In genomic region chr20:43691928-43692524, GRCh38 we compare ENCODE assay signal across 1 cellular context.
TF ChIP-seq lines count a peak whose summit lies in the region.

No MANE protein-coding gene starts in this region.

TF ChIP-seq in HepG2, 621 proteins besides CTCF, POLR2A, EP300 and RAD21 (continued from another document and continues in another):
- TF ChIP-seq, protein P1, sequence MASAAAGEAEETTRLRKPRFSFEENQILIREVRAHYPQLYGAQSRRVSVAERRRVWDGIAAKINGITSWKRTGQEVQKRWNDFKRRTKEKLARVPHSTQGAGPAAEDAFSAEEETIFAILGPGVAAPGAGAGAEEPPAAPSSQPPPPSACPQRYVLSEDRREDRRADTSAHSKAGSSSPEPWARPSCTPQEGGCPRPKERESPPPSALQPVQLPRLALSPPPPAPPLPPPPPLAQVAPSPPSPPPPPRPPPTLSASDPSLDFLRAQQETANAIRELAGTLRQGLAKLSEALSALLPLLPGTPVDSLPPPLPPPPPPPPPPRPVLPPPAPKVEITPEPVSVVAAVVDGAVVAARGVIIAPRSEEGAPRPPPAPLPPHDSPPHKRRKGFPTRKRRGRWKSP (CRISPR knock-in tag; IDR thresholded peaks at IDR 0.05): no peak
- TF ChIP-seq ZNF34 (CRISPR knock-in tag; IDR thresholded peaks at IDR 0.05; ENCODE audit: borderline replicate concordance): no peak
- TF ChIP-seq YY1 (IDR thresholded peaks at IDR 0.05; ENCODE audit: insufficient read depth, insufficient replicate concordance, low read depth, low read length): no peak
- TF ChIP-seq HMG20A (CRISPR knock-in tag; IDR thresholded peaks at IDR 0.05; ENCODE audit: borderline replicate concordance): no peak
- TF ChIP-seq BCL3 (CRISPR knock-in tag; IDR thresholded peaks at IDR 0.05): no peak
- TF ChIP-seq, protein P2, sequence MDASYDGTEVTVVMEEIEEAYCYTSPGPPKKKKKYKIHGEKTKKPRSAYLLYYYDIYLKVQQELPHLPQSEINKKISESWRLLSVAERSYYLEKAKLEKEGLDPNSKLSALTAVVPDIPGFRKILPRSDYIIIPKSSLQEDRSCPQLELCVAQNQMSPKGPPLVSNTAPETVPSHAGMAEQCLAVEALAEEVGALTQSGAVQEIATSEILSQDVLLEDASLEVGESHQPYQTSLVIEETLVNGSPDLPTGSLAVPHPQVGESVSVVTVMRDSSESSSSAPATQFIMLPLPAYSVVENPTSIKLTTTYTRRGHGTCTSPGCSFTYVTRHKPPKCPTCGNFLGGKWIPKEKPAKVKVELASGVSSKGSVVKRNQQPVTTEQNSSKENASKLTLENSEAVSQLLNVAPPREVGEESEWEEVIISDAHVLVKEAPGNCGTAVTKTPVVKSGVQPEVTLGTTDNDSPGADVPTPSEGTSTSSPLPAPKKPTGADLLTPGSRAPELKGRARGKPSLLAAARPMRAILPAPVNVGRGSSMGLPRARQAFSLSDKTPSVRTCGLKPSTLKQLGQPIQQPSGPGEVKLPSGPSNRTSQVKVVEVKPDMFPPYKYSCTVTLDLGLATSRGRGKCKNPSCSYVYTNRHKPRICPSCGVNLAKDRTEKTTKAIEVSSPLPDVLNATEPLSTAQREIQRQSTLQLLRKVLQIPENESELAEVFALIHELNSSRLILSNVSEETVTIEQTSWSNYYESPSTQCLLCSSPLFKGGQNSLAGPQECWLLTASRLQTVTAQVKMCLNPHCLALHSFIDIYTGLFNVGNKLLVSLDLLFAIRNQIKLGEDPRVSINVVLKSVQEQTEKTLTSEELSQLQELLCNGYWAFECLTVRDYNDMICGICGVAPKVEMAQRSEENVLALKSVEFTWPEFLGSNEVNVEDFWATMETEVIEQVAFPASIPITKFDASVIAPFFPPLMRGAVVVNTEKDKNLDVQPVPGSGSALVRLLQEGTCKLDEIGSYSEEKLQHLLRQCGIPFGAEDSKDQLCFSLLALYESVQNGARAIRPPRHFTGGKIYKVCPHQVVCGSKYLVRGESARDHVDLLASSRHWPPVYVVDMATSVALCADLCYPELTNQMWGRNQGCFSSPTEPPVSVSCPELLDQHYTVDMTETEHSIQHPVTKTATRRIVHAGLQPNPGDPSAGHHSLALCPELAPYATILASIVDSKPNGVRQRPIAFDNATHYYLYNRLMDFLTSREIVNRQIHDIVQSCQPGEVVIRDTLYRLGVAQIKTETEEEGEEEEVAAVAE (CRISPR knock-in tag; IDR thresholded peaks at IDR 0.05; ENCODE audit: borderline replicate concordance): no peak
- TF ChIP-seq SRSF9 (IDR thresholded peaks at IDR 0.05; ENCODE audit: borderline replicate concordance, insufficient read depth, low read depth, low read length, poor library complexity, severe bottlenecking): no peak
- 0 out of 2 replicates have a peak, but pooled peaks have one; percentile 57 for TF ChIP-seq MIXL1 (CRISPR knock-in tag; IDR thresholded peaks at IDR 0.05)
- no peak for TF ChIP-seq HNF1B (CRISPR knock-in tag; IDR thresholded peaks at IDR 0.05)
- no peak for TF ChIP-seq ZNF33B (CRISPR knock-in tag; IDR thresholded peaks at IDR 0.05)
- TF ChIP-seq GABPA (IDR thresholded peaks at IDR 0.05; ENCODE audit: low read depth, low read length): no peak
- no peak for TF ChIP-seq GABPA (CRISPR knock-in tag; IDR thresholded peaks at IDR 0.05; ENCODE audit: low read depth)
- TF ChIP-seq PHF5A (CRISPR knock-in tag; IDR thresholded peaks at IDR 0.05; ENCODE audit: low read depth, unreplicated experiment): no peak
- no peak for TF ChIP-seq STAT6 (CRISPR knock-in tag; IDR thresholded peaks at IDR 0.05; ENCODE audit: borderline replicate concordance)
- TF ChIP-seq STAT5B (CRISPR knock-in tag; IDR thresholded peaks at IDR 0.05): no peak
- TF ChIP-seq GATAD2A (CRISPR knock-in tag; IDR thresholded peaks at IDR 0.05): 0 out of 2 replicates have a peak, but pooled peaks have one; percentile 13
- peak; percentile 43; the same call in 1 of the 2 replicates for TF ChIP-seq ZNF335 (CRISPR knock-in tag; IDR thresholded peaks at IDR 0.05)
- no peak for TF ChIP-seq FOXM1 (CRISPR knock-in tag; IDR thresholded peaks at IDR 0.05)
- TF ChIP-seq GTF2F1 (IDR thresholded peaks at IDR 0.05; ENCODE audit: low read length): no peak
- TF ChIP-seq, protein P3, sequence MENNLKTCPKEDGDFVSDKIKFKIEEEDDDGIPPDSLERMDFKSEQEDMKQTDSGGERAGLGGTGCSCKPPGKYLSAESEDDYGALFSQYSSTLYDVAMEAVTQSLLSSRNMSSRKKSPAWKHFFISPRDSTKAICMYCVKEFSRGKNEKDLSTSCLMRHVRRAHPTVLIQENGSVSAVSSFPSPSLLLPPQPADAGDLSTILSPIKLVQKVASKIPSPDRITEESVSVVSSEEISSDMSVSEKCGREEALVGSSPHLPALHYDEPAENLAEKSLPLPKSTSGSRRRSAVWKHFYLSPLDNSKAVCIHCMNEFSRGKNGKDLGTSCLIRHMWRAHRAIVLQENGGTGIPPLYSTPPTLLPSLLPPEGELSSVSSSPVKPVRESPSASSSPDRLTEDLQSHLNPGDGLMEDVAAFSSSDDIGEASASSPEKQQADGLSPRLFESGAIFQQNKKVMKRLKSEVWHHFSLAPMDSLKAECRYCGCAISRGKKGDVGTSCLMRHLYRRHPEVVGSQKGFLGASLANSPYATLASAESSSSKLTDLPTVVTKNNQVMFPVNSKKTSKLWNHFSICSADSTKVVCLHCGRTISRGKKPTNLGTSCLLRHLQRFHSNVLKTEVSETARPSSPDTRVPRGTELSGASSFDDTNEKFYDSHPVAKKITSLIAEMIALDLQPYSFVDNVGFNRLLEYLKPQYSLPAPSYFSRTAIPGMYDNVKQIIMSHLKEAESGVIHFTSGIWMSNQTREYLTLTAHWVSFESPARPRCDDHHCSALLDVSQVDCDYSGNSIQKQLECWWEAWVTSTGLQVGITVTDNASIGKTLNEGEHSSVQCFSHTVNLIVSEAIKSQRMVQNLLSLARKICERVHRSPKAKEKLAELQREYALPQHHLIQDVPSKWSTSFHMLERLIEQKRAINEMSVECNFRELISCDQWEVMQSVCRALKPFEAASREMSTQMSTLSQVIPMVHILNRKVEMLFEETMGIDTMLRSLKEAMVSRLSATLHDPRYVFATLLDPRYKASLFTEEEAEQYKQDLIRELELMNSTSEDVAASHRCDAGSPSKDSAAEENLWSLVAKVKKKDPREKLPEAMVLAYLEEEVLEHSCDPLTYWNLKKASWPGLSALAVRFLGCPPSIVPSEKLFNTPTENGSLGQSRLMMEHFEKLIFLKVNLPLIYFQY (CRISPR knock-in tag; IDR thresholded peaks at IDR 0.05; ENCODE audit: borderline replicate concordance): no peak
- TF ChIP-seq ZBTB49 (CRISPR knock-in tag; IDR thresholded peaks at IDR 0.05; ENCODE audit: borderline replicate concordance): no peak; the same call in 1 of the 2 replicates
- TF ChIP-seq ARID5B (CRISPR knock-in tag; IDR thresholded peaks at IDR 0.05): no peak
- no peak for TF ChIP-seq ZNF17 (CRISPR knock-in tag; IDR thresholded peaks at IDR 0.05)
- TF ChIP-seq IKZF1 (IDR thresholded peaks at IDR 0.05): no peak
- TF ChIP-seq NR2F6 (IDR thresholded peaks at IDR 0.05): no peak
- TF ChIP-seq NR2F6 (CRISPR knock-in tag; IDR thresholded peaks at IDR 0.05): no peak
- TF ChIP-seq ZNF883 (CRISPR knock-in tag; IDR thresholded peaks at IDR 0.05; ENCODE audit: not compliant biosample characterization): peak; percentile 21
- no peak for TF ChIP-seq ZNF232 (CRISPR knock-in tag; IDR thresholded peaks at IDR 0.05; ENCODE audit: borderline replicate concordance)
- peak; percentile 65 for TF ChIP-seq TEAD3 (CRISPR knock-in tag; optimal IDR thresholded peaks at IDR 0.05; ENCODE audit: borderline replicate concordance)
- TF ChIP-seq BORCS8-MEF2B (CRISPR knock-in tag; IDR thresholded peaks at IDR 0.05): peak; percentile 77; the same call in 1 of the 2 replicates
